In the genomic region with DNA sequence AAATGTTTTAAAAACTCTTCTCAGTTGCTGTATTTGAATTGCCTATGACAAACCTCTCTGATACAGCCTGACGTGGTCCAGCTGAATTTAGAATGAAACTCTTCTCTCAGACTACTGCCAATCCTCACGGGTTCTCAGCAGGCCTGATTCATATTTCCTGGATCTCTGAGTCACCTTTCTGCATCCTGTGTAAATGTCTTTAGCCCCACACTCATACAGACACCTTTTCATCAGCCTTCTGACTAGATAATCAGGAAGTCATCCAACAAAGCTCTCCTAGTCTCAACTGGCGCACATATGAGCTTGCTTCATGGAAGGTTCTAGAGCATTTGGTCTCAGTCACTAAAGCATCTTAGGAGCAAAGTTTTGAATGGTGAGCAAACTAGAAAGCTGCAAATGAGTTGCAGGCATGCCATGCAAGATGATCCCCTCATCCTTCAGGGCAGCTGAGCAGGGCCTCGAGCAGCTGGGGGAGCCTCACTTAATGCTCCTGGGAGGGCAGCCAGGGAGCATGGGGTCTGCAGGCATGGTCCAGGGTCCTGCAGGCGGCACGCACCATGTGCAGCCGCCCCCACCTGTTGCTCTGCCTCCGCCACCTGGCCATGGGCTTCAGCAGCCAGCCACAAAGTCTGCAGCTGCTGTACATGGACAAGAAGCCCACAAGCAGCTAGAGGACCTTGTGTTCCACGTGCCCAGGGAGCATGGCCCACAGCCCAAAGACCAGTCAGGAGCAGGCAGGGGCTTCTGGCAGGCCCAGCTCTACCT, we compare ENCODE assay signal across 8 cellular contexts.
DNase-seq lines count a peak whose midpoint lies in the region; ATAC-seq lines count a peak whose summit lies in the region.

No MANE protein-coding gene starts in this region.

- H3K27ac Mint-ChIP-seq in effector memory CD8-positive, alpha-beta T cell: peak overlapping the region; percentile 64 to 78

- H3K36me3 Mint-ChIP-seq in effector memory CD8-positive, alpha-beta T cell (ENCODE audit: insufficient read depth): no peaks in the 10 kb centered on the region

- peak; percentile 87 for ATAC-seq in effector memory CD8-positive, alpha-beta T cell (replicated peaks)

- H3K27me3 Mint-ChIP-seq in effector memory CD8-positive, alpha-beta T cell: no peaks in the 10 kb centered on the region

- no peak overlapping the region for H3K4me3 Mint-ChIP-seq in effector memory CD8-positive, alpha-beta T cell

- peak; percentile 4 for DNase-seq in NCI-H2196 treated with DMSO at 0.1 percent for 48 hours (lab: John Stamatoyannopoulos, UW; ENCODE audit: unreplicated experiment)
- DNase-seq in NCI-H2196 (lab: John Stamatoyannopoulos, UW; ENCODE audit: unreplicated experiment): no peak
- peak; percentile 82 to 97 for DNase-seq in SW 1271 (lab: John Stamatoyannopoulos, UW)
- DNase-seq in effector memory CD8-positive, alpha-beta T cell: no peak
- DNase-seq in stimulated activated CD4-positive, alpha-beta T cell treated with anti-CD3 and anti-CD28 coated beads, Interleukin-4, amount 100 ng/mL, for 1 hour: peak; percentile 14
- DNase-seq in AML-193 (lab: John Stamatoyannopoulos, UW): no peak
- DNase-seq in effector CD4-positive, alpha-beta T cell: no peak
- DNase-seq in ecto neural progenitor cell (ENCODE audit: low spot score): no peak

- H3K4me1 Mint-ChIP-seq in effector memory CD8-positive, alpha-beta T cell (ENCODE audit: low read depth in 2 of 2): peaks cover 5 to 8% of the 10 kb centered on the region in 2 donors

- no peaks in the 10 kb centered on the region for H3K9me3 Mint-ChIP-seq in effector memory CD8-positive, alpha-beta T cell

Comparison
In these comparisons a context has a peak if more than half of its experiments do, and no peak if none do; other contexts are left out.
1. DNase-seq: peak in NCI-H2196 treated with DMSO at 0.1 percent for 48 hours (single experiment), SW 1271 (2 of 2) and stimulated activated CD4-positive, alpha-beta T cell treated with anti-CD3 and anti-CD28 coated beads, Interleukin-4, amount 100 ng/mL, for 1 hour (single experiment); none in NCI-H2196 (single experiment), effector memory CD8-positive, alpha-beta T cell (0 of 3), AML-193 (0 of 2), effector CD4-positive, alpha-beta T cell (single experiment) and ecto neural progenitor cell (single experiment).